In the genomic region with DNA sequence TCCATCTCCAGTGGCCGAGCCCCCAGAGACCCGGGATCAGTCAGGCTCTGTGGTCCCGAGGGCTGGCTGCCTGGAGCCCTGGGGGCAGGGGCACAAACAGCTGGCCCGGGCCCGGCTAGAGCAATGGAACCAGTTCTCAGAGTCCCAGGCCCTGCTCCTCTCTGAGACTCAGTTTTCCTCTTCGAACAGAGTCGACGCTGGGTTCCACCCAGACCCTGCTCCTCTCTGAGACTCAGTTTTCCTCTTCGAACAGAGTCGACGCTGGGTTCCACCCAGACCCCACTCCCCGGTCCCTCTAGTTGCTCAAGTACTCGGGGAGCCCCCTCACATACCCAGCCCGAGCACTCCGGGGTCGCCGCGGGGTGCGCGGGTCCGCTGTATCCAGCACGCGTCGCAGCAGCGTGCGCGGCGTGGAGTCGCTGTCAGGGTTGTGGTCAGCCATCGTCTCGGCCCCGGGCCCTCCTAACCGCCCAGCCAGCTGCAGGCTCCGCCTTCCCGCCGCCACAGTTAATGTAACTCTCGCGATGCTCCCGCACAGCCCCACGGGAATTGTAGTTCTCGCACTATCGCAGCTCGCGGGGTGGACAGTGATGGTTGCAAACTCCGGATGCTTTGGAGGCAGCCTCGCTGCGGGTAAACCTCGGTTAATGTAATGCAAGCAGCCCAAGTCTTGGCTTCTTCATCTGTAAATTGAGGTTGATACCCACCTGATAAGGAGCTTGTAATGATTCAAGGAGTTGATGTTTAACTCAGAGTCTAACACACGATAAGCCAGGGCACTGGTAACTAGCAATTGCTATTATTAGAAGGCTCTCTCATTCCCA, we compare ENCODE assay signal across 1 cellular context.
TF ChIP-seq lines count a peak whose summit lies in the region.

No MANE protein-coding gene starts in this region.

TF ChIP-seq in HepG2, 621 proteins besides CTCF, POLR2A, EP300 and RAD21 (continues in another document):
- TF ChIP-seq, protein P1, sequence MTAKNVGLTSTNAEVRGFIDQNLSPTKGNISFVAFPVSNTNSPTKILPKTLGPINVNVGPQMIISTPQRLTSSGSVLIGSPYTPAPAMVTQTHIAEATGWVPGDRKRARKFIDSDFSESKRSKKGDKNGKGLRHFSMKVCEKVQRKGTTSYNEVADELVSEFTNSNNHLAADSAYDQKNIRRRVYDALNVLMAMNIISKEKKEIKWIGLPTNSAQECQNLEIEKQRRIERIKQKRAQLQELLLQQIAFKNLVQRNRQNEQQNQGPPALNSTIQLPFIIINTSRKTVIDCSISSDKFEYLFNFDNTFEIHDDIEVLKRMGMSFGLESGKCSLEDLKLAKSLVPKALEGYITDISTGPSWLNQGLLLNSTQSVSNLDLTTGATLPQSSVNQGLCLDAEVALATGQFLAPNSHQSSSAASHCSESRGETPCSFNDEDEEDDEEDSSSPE (CRISPR knock-in tag; IDR thresholded peaks at IDR 0.05), result peak; percentile 98
- TF ChIP-seq ZNF780A (CRISPR knock-in tag; IDR thresholded peaks at IDR 0.05) (peak; percentile 59; the same call in 1 of the 2 replicates), ZSCAN12 (CRISPR knock-in tag; IDR thresholded peaks at IDR 0.05) (peak; percentile 81; the same call in 1 of the 2 replicates), PRMT3 (CRISPR knock-in tag; IDR thresholded peaks at IDR 0.05; ENCODE audit: borderline replicate concordance, low read depth) (no peak; the same call in 1 of the 2 replicates), ETV5 (CRISPR knock-in tag; IDR thresholded peaks at IDR 0.05; ENCODE audit: borderline replicate concordance) (peak; percentile 80), ZNF557 (CRISPR knock-in tag; IDR thresholded peaks at IDR 0.05) (peak; percentile 45; the same call in 1 of the 2 replicates), U2AF2 (IDR thresholded peaks at IDR 0.05; ENCODE audit: low read depth, low read length) (no peak), HDAC6 (IDR thresholded peaks at IDR 0.05; ENCODE audit: low read depth, low read length) (no peak), ZNF841 (CRISPR knock-in tag; IDR thresholded peaks at IDR 0.05; ENCODE audit: borderline replicate concordance) (no peak), ZNF883 (CRISPR knock-in tag; IDR thresholded peaks at IDR 0.05; ENCODE audit: not compliant biosample characterization) (no peak), ZNF143 (CRISPR knock-in tag; IDR thresholded peaks at IDR 0.05) (peak; percentile 100), CBX2 (IDR thresholded peaks at IDR 0.05; ENCODE audit: low read depth, low read length) (no peak), CBX2 (CRISPR knock-in tag; IDR thresholded peaks at IDR 0.05; ENCODE audit: low read depth) (no peak), TBX2 (CRISPR knock-in tag; IDR thresholded peaks at IDR 0.05; ENCODE audit: borderline replicate concordance) (peak; percentile 81; the same call in 1 of the 2 replicates), POLR2AphosphoS2 (IDR thresholded peaks at IDR 0.05; ENCODE audit: low read depth, low read length) (no peak), ZNF737 (CRISPR knock-in tag; IDR thresholded peaks at IDR 0.05; ENCODE audit: borderline replicate concordance) (0 out of 2 replicates have a peak, but pooled peaks have one; percentile 38), KLF9 (CRISPR knock-in tag; IDR thresholded peaks at IDR 0.05; ENCODE audit: low read depth) (peak; percentile 30; the same call in 1 of the 2 replicates), RCOR2 (CRISPR knock-in tag; IDR thresholded peaks at IDR 0.05) (no peak; the same call in 1 of the 2 replicates), MATR3 (CRISPR knock-in tag; IDR thresholded peaks at IDR 0.05) (no peak), ZNF768 (CRISPR knock-in tag; IDR thresholded peaks at IDR 0.05) (peak; percentile 80; the same call in 1 of the 2 replicates), ZNF670 (CRISPR knock-in tag; IDR thresholded peaks at IDR 0.05; ENCODE audit: borderline replicate concordance) (peak; percentile 75; the same call in 1 of the 2 replicates), SRSF1 (optimal IDR thresholded peaks at IDR 0.05; ENCODE audit: low read depth, low read length) (no peak), ZNF850 (CRISPR knock-in tag; conservative IDR thresholded peaks at IDR 0.05) (no peak; the same call in 1 of the 2 replicates), RFX3 (CRISPR knock-in tag; IDR thresholded peaks at IDR 0.05) (no peak), XRCC5 (optimal IDR thresholded peaks at IDR 0.05; ENCODE audit: low read length) (peak; percentile 65), ZNF563 (CRISPR knock-in tag; IDR thresholded peaks at IDR 0.05) (peak; percentile 85), IKZF4 (CRISPR knock-in tag; IDR thresholded peaks at IDR 0.05; ENCODE audit: borderline replicate concordance, low read depth, not compliant biosample characterization) (no peak), NKX3-1 (CRISPR knock-in tag; IDR thresholded peaks at IDR 0.05) (no peak; the same call in 1 of the 2 replicates), ZNF230 (CRISPR knock-in tag; IDR thresholded peaks at IDR 0.05) (0 out of 2 replicates have a peak, but pooled peaks have one; percentile 86), ZNF775 (CRISPR knock-in tag; IDR thresholded peaks at IDR 0.05; ENCODE audit: borderline replicate concordance) (no peak), ZNF776 (CRISPR knock-in tag; IDR thresholded peaks at IDR 0.05) (peak; percentile 52; the same call in 1 of the 2 replicates), CENPT (CRISPR knock-in tag; IDR thresholded peaks at IDR 0.05; ENCODE audit: low read depth) (peak; percentile 26; the same call in 1 of the 2 replicates), CCDC6 (CRISPR knock-in tag; IDR thresholded peaks at IDR 0.05) (no peak), CENPX (CRISPR knock-in tag; IDR thresholded peaks at IDR 0.05) (no peak), HNRNPH1 (optimal IDR thresholded peaks at IDR 0.05; ENCODE audit: low read depth, low read length) (no peak), ZMAT3 (CRISPR knock-in tag; conservative IDR thresholded peaks at IDR 0.05) (peak; percentile 59; the same call in 1 of the 2 replicates), FOXJ3 (CRISPR knock-in tag; IDR thresholded peaks at IDR 0.05; ENCODE audit: borderline replicate concordance) (peak; percentile 68; the same call in 1 of the 2 replicates), KAT8 (CRISPR knock-in tag; IDR thresholded peaks at IDR 0.05) (peak; percentile 93), CAMTA2 (CRISPR knock-in tag; IDR thresholded peaks at IDR 0.05; ENCODE audit: borderline replicate concordance) (no peak), NCOR1 (IDR thresholded peaks at IDR 0.05; ENCODE audit: borderline replicate concordance, low read length) (no peak)
- TF ChIP-seq, protein P2, sequence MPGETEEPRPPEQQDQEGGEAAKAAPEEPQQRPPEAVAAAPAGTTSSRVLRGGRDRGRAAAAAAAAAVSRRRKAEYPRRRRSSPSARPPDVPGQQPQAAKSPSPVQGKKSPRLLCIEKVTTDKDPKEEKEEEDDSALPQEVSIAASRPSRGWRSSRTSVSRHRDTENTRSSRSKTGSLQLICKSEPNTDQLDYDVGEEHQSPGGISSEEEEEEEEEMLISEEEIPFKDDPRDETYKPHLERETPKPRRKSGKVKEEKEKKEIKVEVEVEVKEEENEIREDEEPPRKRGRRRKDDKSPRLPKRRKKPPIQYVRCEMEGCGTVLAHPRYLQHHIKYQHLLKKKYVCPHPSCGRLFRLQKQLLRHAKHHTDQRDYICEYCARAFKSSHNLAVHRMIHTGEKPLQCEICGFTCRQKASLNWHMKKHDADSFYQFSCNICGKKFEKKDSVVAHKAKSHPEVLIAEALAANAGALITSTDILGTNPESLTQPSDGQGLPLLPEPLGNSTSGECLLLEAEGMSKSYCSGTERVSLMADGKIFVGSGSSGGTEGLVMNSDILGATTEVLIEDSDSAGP (CRISPR knock-in tag; IDR thresholded peaks at IDR 0.05; ENCODE audit: borderline replicate concordance), result peak; percentile 87; the same call in 1 of the 2 replicates
- TF ChIP-seq, protein P3, sequence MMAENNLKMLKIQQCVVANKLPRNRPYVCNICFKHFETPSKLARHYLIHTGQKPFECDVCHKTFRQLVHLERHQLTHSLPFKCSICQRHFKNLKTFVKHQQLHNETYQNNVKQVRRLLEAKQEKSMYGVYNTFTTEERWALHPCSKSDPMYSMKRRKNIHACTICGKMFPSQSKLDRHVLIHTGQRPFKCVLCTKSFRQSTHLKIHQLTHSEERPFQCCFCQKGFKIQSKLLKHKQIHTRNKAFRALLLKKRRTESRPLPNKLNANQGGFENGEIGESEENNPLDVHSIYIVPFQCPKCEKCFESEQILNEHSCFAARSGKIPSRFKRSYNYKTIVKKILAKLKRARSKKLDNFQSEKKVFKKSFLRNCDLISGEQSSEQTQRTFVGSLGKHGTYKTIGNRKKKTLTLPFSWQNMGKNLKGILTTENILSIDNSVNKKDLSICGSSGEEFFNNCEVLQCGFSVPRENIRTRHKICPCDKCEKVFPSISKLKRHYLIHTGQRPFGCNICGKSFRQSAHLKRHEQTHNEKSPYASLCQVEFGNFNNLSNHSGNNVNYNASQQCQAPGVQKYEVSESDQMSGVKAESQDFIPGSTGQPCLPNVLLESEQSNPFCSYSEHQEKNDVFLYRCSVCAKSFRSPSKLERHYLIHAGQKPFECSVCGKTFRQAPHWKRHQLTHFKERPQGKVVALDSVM (CRISPR knock-in tag; IDR thresholded peaks at IDR 0.05), result peak; percentile 44
- TF ChIP-seq, protein P4, sequence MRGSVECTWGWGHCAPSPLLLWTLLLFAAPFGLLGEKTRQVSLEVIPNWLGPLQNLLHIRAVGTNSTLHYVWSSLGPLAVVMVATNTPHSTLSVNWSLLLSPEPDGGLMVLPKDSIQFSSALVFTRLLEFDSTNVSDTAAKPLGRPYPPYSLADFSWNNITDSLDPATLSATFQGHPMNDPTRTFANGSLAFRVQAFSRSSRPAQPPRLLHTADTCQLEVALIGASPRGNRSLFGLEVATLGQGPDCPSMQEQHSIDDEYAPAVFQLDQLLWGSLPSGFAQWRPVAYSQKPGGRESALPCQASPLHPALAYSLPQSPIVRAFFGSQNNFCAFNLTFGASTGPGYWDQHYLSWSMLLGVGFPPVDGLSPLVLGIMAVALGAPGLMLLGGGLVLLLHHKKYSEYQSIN (CRISPR knock-in tag; IDR thresholded peaks at IDR 0.05; ENCODE audit: borderline replicate concordance), result no peak
- TF ChIP-seq, protein P5, sequence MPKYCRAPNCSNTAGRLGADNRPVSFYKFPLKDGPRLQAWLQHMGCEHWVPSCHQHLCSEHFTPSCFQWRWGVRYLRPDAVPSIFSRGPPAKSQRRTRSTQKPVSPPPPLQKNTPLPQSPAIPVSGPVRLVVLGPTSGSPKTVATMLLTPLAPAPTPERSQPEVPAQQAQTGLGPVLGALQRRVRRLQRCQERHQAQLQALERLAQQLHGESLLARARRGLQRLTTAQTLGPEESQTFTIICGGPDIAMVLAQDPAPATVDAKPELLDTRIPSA (CRISPR knock-in tag; IDR thresholded peaks at IDR 0.05; ENCODE audit: borderline replicate concordance), result peak; percentile 70; the same call in 1 of the 2 replicates
- TF ChIP-seq, protein P6, sequence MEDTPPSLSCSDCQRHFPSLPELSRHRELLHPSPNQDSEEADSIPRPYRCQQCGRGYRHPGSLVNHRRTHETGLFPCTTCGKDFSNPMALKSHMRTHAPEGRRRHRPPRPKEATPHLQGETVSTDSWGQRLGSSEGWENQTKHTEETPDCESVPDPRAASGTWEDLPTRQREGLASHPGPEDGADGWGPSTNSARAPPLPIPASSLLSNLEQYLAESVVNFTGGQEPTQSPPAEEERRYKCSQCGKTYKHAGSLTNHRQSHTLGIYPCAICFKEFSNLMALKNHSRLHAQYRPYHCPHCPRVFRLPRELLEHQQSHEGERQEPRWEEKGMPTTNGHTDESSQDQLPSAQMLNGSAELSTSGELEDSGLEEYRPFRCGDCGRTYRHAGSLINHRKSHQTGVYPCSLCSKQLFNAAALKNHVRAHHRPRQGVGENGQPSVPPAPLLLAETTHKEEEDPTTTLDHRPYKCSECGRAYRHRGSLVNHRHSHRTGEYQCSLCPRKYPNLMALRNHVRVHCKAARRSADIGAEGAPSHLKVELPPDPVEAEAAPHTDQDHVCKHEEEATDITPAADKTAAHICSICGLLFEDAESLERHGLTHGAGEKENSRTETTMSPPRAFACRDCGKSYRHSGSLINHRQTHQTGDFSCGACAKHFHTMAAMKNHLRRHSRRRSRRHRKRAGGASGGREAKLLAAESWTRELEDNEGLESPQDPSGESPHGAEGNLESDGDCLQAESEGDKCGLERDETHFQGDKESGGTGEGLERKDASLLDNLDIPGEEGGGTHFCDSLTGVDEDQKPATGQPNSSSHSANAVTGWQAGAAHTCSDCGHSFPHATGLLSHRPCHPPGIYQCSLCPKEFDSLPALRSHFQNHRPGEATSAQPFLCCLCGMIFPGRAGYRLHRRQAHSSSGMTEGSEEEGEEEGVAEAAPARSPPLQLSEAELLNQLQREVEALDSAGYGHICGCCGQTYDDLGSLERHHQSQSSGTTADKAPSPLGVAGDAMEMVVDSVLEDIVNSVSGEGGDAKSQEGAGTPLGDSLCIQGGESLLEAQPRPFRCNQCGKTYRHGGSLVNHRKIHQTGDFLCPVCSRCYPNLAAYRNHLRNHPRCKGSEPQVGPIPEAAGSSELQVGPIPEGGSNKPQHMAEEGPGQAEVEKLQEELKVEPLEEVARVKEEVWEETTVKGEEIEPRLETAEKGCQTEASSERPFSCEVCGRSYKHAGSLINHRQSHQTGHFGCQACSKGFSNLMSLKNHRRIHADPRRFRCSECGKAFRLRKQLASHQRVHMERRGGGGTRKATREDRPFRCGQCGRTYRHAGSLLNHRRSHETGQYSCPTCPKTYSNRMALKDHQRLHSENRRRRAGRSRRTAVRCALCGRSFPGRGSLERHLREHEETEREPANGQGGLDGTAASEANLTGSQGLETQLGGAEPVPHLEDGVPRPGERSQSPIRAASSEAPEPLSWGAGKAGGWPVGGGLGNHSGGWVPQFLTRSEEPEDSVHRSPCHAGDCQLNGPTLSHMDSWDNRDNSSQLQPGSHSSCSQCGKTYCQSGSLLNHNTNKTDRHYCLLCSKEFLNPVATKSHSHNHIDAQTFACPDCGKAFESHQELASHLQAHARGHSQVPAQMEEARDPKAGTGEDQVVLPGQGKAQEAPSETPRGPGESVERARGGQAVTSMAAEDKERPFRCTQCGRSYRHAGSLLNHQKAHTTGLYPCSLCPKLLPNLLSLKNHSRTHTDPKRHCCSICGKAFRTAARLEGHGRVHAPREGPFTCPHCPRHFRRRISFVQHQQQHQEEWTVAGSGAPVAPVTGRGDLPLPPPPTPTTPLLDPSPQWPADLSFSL (CRISPR knock-in tag; IDR thresholded peaks at IDR 0.05), result no peak; the same call in 1 of the 2 replicates
- TF ChIP-seq, protein P7, sequence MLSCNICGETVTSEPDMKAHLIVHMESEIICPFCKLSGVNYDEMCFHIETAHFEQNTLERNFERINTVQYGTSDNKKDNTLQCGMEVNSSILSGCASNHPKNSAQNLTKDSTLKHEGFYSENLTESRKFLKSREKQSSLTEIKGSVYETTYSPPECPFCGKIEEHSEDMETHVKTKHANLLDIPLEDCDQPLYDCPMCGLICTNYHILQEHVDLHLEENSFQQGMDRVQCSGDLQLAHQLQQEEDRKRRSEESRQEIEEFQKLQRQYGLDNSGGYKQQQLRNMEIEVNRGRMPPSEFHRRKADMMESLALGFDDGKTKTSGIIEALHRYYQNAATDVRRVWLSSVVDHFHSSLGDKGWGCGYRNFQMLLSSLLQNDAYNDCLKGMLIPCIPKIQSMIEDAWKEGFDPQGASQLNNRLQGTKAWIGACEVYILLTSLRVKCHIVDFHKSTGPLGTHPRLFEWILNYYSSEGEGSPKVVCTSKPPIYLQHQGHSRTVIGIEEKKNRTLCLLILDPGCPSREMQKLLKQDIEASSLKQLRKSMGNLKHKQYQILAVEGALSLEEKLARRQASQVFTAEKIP (CRISPR knock-in tag; IDR thresholded peaks at IDR 0.05; ENCODE audit: borderline replicate concordance), result no peak
